In genomic region chr11:88338223-88338661, GRCh38 we compare ENCODE assay signal across 7 cellular contexts. TPM values are rescaled to one million over a fixed set of nuclear protein-coding genes. Genes with fewer than 3 reads are reported as not detected.
DNase-seq lines count a peak whose midpoint lies in the region; ATAC-seq and TF ChIP-seq lines count a peak whose summit lies in the region.

No MANE protein-coding gene starts in this region.

- peak overlapping the region; percentile 33 for H2AFZ ChIP-seq in OCI-LY3 (ENCODE audit: low read depth, low read length)
- H2AFZ ChIP-seq in neuron (ENCODE audit: low read depth, low read length) = peak overlapping the region; percentile 99

- peaks cover 59% of the 10 kb centered on the region for H3K4me1 ChIP-seq in OCI-LY3 (ENCODE audit: low read length)
- peaks cover 8% of the 10 kb centered on the region for H3K4me1 ChIP-seq in neuron (ENCODE audit: insufficient read depth, low read length)
- peaks cover 22% of the 10 kb centered on the region for H3K4me1 ChIP-seq in upper lobe of right lung

- peak; percentile 35 for DNase-seq in activated T-cell treated with anti-CD3 and anti-CD28 coated beads, Interleukin-2, amount 50 U/mL, for 4 hours
- peak; percentile 74 to 92 for DNase-seq in foreskin fibroblast
- DNase-seq in upper lobe of right lung = peak; percentile 73

- peak overlapping the region; percentile 94 for H3K27ac ChIP-seq in OCI-LY3 (ENCODE audit: low read length)
- peak overlapping the region; percentile 90 for H3K27ac ChIP-seq in upper lobe of right lung

- H3K4me1 Mint-ChIP-seq in activated T-cell treated with anti-CD3 and anti-CD28 coated beads, Interleukin-2, amount 50 U/mL, for 4 hours (ENCODE audit: low read depth) = peaks cover 53% of the 10 kb centered on the region

- peak overlapping the region; percentile 99 for H3K4me3 Mint-ChIP-seq in activated T-cell treated with anti-CD3 and anti-CD28 coated beads, Interleukin-2, amount 50 U/mL, for 4 hours

- H3K36me3 Mint-ChIP-seq in activated T-cell treated with anti-CD3 and anti-CD28 coated beads, Interleukin-2, amount 50 U/mL, for 4 hours (ENCODE audit: insufficient read depth) = peaks cover 10% of the 10 kb centered on the region

- H3K36me3 ChIP-seq in OCI-LY3 (replicated peaks; ENCODE audit: low read depth, low read length) (peaks cover 32% of the 10 kb centered on the region), neuron (ENCODE audit: insufficient read depth, low read length) (no peaks in the 10 kb centered on the region), upper lobe of right lung (peaks cover 15% of the 10 kb centered on the region)

- intact Hi-C loops in upper lobe of right lung (cut with DNase I) = no loop called here

- peak overlapping the region; percentile 98 for H3K9ac ChIP-seq in OCI-LY3 (ENCODE audit: low read length)

- H3K4me3 ChIP-seq in OCI-LY3 (ENCODE audit: low read length) (peak overlapping the region; percentile 93), foreskin fibroblast (ENCODE audit: low read depth in 1 of 2, low read length in 2 of 2) (peak overlapping the region; percentile 64 to 77), neuron (ENCODE audit: low read length) (peak overlapping the region; percentile 82), upper lobe of right lung (peak overlapping the region; percentile 92)

- H3K9me3 ChIP-seq in OCI-LY3 (ENCODE audit: insufficient read depth, low read length) (no peaks in the 10 kb centered on the region), neuron (ENCODE audit: low read length) (no peaks in the 10 kb centered on the region), upper lobe of right lung (no peaks in the 10 kb centered on the region)

- no peak for TF ChIP-seq CTCF in OCI-LY3 (IDR thresholded peaks at IDR 0.05; ENCODE audit: low read depth, low read length)
- no peak for TF ChIP-seq CTCF in foreskin fibroblast (IDR thresholded peaks at IDR 0.05; ENCODE audit: low read depth, low read length)
- TF ChIP-seq CTCF in upper lobe of right lung (IDR thresholded peaks at IDR 0.05) = no peak

- H3K79me2 ChIP-seq in OCI-LY3 (ENCODE audit: low read length) = peaks cover 80% of the 10 kb centered on the region

- no peaks in the 10 kb centered on the region for H3K9me3 Mint-ChIP-seq in activated T-cell treated with anti-CD3 and anti-CD28 coated beads, Interleukin-2, amount 50 U/mL, for 4 hours

- peaks cover 26% of the 10 kb centered on the region for H4K20me1 ChIP-seq in OCI-LY3 (ENCODE audit: insufficient read depth, low read length)

- H3K27me3 ChIP-seq in OCI-LY3 (ENCODE audit: low read depth, low read length) (no peaks in the 10 kb centered on the region), neuron (ENCODE audit: insufficient read depth, low read length) (no peaks in the 10 kb centered on the region), upper lobe of right lung (no peaks in the 10 kb centered on the region)

- peak overlapping the region; percentile 87 for H3K4me2 ChIP-seq in OCI-LY3 (ENCODE audit: low read length)

- no peaks in the 10 kb centered on the region for H3K27me3 Mint-ChIP-seq in activated T-cell treated with anti-CD3 and anti-CD28 coated beads, Interleukin-2, amount 50 U/mL, for 4 hours (ENCODE audit: low read depth)

- ATAC-seq in GM18517 (IDR thresholded peaks at IDR 0.05; ENCODE audit: unreplicated experiment) (peak; percentile 50), HG03064 (IDR thresholded peaks at IDR 0.05; ENCODE audit: low read depth, unreplicated experiment) (peak; percentile 45), upper lobe of right lung (peak; percentile 83)
- ATAC-seq in activated T-cell treated with anti-CD3 and anti-CD28 coated beads, Interleukin-2, amount 50 U/mL, for 4 hours = peak; percentile 56 to 57

RNA-seq across cellular contexts. Expression of gene CTSC, which starts 0.7 kb away (rescaled TPM):
- total RNA-seq in activated T-cell treated with anti-CD3 and anti-CD28 coated beads, Interleukin-2, amount 50 U/mL, for 4 hours = 100 to 1,000 TPM in 2 of 3 donors, 10 to 100 TPM in 1; 67.2 to 129 (median 110) TPM
- total RNA-seq in upper lobe of right lung = 278 TPM

Comparison
In these comparisons a context has a peak if more than half of its experiments do, and no peak if none do; other contexts are left out.
1. Peak in every context shown above with its lines: DNase-seq, ATAC-seq, H3K4me3 ChIP-seq and H3K27ac ChIP-seq.